19 cellular contexts compared by ENCODE assay signal in the genomic region with DNA sequence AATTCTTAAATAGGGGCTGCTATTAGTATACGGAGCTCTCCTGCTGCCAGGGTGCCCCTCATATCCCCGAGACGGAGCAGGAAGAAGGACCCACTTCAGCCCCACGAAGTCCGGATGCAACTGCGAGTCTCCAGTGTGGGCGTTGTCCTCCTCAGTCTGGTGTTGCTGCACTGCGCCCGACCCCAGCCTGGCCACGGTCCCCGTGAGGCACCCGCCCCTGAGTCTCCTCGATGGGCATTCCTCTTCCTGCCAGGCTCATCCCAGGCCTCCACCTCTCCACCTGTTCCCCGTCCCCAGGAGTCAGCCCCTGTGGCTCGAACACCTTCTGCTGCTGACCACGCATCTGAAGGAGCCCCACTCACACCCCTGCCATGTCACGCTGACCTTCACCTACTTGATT.
"Had no signal": no experiment of that assay in that cellular context is flagged by ENCODE, and none has a peak within 500 bp of the region (broad histone marks: within the 10 kb centered on the region; RNA-seq: fewer than 3 reads in every experiment).

No MANE protein-coding gene starts in this region.

- H3K4me1 ChIP-seq: colonic mucosa, prostate gland, right atrium auricular region, suprapubic skin, vagina had no signal

- H3K36me3 ChIP-seq: colonic mucosa, prostate gland, right atrium auricular region, suprapubic skin, vagina had no signal

- DNase-seq: colonic mucosa; effector CD8-positive, alpha-beta T cell; kidney; mucosa of descending colon; naive B cell; stimulated activated CD4-positive, alpha-beta T cell treated with anti-CD3 and anti-CD28 coated beads, Interleukin-12 subunit alpha, Interleukin-12 subunit beta, amount 100 ng/mL, for 4 hours; stimulated activated CD4-positive, alpha-beta T cell treated with anti-CD3 and anti-CD28 coated beads, Interleukin-4, amount 100 ng/mL, for 1 hour; stimulated activated CD8-positive, alpha-beta memory T cell treated with anti-CD3 and anti-CD28 coated beads, Interleukin-4, amount 100 ng/mL, for 48 hours; stimulated activated naive CD4-positive, alpha-beta T cell; trophoblast cell had no signal

- FAIRE-seq: frontal cortex, kidney had no signal

- ATAC-seq: left lobe of liver, mucosa of descending colon, sciatic nerve had no signal

- H3K4me2 ChIP-seq: smooth muscle cell had no signal

- H3K9me3 ChIP-seq: colonic mucosa, mucosa of descending colon, prostate gland, right atrium auricular region, suprapubic skin, vagina had no signal

- H3K27me3 ChIP-seq: colonic mucosa, right atrium auricular region, vagina had no signal

- H3K27ac ChIP-seq: colonic mucosa, prostate gland, right atrium auricular region, suprapubic skin, vagina had no signal

- H3K4me3 ChIP-seq: colonic mucosa, lung, mucosa of descending colon, prostate gland, right atrium auricular region, smooth muscle cell, suprapubic skin, vagina had no signal
